ENCODE assay signal across 2 cellular contexts in genomic region chr16:71442041-71442440, GRCh38.
TF ChIP-seq lines count a peak whose summit lies in the region.

Gene TLE7, minus strand, starts transcription at chr16:71442054. Its CDS starts 8,730 bp downstream, at chr16:71433324.

TF ChIP-seq in H1, 55 proteins besides CTCF, POLR2A, EP300 and RAD21:
- TF ChIP-seq SUZ12 (IDR thresholded peaks at IDR 0.05; ENCODE audit: low read length) = no peak
- TF ChIP-seq CTBP2 (IDR thresholded peaks at IDR 0.05; ENCODE audit: borderline replicate concordance, insufficient read depth, insufficient read length, low read length) = no peak
- no peak for TF ChIP-seq HDAC2 (IDR thresholded peaks at IDR 0.05; ENCODE audit: borderline replicate concordance in 1 of 2, low read depth in 2 of 2, low read length in 2 of 2)

TF ChIP-seq in HepG2, 621 proteins besides CTCF, POLR2A, EP300 and RAD21:
- no peak for TF ChIP-seq ZNF44 (CRISPR knock-in tag; IDR thresholded peaks at IDR 0.05)
- TF ChIP-seq MED13 (CRISPR knock-in tag; IDR thresholded peaks at IDR 0.05) = no peak
- no peak for TF ChIP-seq TFE3 (CRISPR knock-in tag; IDR thresholded peaks at IDR 0.05)
- TF ChIP-seq ZNF468 (CRISPR knock-in tag; IDR thresholded peaks at IDR 0.05) = no peak
- no peak for TF ChIP-seq TOPORS (CRISPR knock-in tag; IDR thresholded peaks at IDR 0.05)
- no peak for TF ChIP-seq HNRNPK (IDR thresholded peaks at IDR 0.05; ENCODE audit: low read depth, low read length, poor library complexity, severe bottlenecking)
- no peak for TF ChIP-seq ZNF800 (CRISPR knock-in tag; IDR thresholded peaks at IDR 0.05)
- no peak for TF ChIP-seq WIZ (CRISPR knock-in tag; IDR thresholded peaks at IDR 0.05)
TF ChIP-seq in HepG2: peak in this region for 0.
